In genomic region chr17:50830994-50831393, GRCh38 we compare ENCODE assay signal across 2 cellular contexts.
TF ChIP-seq lines count a peak whose summit lies in the region.

No MANE protein-coding gene starts in this region.

TF ChIP-seq in HepG2, 621 proteins besides CTCF, POLR2A, EP300 and RAD21:
- TF ChIP-seq USF2 (IDR thresholded peaks at IDR 0.05; ENCODE audit: low read depth, low read length) (peak; percentile 19; the same call in 1 of the 2 replicates), USF2 (CRISPR knock-in tag; IDR thresholded peaks at IDR 0.05; ENCODE audit: borderline replicate concordance) (no peak), RARG (CRISPR knock-in tag; IDR thresholded peaks at IDR 0.05; ENCODE audit: low read depth) (no peak)

TF ChIP-seq in K562, 482 proteins besides CTCF, POLR2A, EP300 and RAD21:
- no peak for TF ChIP-seq NUFIP1 (IDR thresholded peaks at IDR 0.05; ENCODE audit: partially characterized antibody)
- no peak for TF ChIP-seq FOXJ3 (CRISPR knock-in tag; IDR thresholded peaks at IDR 0.05)
- TF ChIP-seq EWSR1 (IDR thresholded peaks at IDR 0.05; ENCODE audit: borderline replicate concordance, low read depth, partially characterized antibody) = no peak
- no peak for TF ChIP-seq PML (IDR thresholded peaks at IDR 0.05; ENCODE audit: low read length)
- no peak for TF ChIP-seq E2F3 (CRISPR knock-in tag; IDR thresholded peaks at IDR 0.05)
- TF ChIP-seq GTF2B (IDR thresholded peaks at IDR 0.05; ENCODE audit: extremely low read depth, insufficient read length) = no peak
- TF ChIP-seq FOXA3 (CRISPR knock-in tag; conservative IDR thresholded peaks at IDR 0.05 in 1 of 2, IDR thresholded peaks at IDR 0.05 in 1 of 2) = no peak
- no peak for TF ChIP-seq ILF3 (IDR thresholded peaks at IDR 0.05; ENCODE audit: borderline replicate concordance)
- TF ChIP-seq SRSF1 (IDR thresholded peaks at IDR 0.05; ENCODE audit: low read depth, low read length) = no peak
- no peak for TF ChIP-seq ZNF589 (CRISPR knock-in tag; IDR thresholded peaks at IDR 0.05; ENCODE audit: low read depth)
- no peak for TF ChIP-seq ZNF41 (CRISPR knock-in tag; conservative IDR thresholded peaks at IDR 0.05)
- TF ChIP-seq KLF6 (CRISPR knock-in tag; IDR thresholded peaks at IDR 0.05; ENCODE audit: borderline replicate concordance) = no peak
